In the genomic region with DNA sequence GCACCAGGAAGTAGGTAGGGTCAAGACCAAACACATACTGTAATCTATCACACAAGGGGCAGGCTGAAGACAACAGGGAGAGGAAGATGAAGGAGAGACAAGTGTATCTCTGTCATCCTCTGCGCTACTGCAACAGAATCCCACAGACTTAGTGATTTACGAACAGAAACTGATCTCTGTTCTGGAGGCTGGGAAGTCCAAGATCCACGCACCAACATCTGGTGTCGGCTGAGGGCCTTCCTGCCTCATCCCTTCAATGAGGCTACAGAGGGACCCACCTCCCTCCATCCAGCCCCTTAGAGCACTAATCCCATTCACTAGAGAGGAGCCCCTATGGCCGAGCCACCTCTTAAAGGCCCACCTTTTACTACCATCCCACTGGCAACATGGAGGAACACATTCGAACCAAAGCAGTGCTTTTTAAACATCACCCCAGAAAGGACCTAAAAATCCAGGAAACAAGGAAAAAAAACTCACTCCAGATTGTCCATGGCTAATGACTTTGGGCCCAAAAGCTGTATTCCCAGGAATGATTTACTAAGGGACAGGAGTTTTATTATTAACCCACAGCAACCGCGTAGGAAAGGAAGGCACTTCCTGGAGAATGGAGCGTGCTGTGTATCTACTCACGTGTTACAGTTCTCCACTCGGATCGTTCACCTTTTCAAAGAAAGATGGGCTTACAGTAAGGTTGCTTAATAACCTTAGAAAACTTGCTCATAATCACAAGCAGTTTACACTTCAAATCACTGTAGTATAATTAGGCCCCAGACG, we compare ENCODE assay signal across 1 cellular context.
TF ChIP-seq lines count a peak whose summit lies in the region.

No MANE protein-coding gene starts in this region.

TF ChIP-seq in K562, 482 proteins besides CTCF, POLR2A, EP300 and RAD21 (continued from another document):
- TF ChIP-seq, protein P1, sequence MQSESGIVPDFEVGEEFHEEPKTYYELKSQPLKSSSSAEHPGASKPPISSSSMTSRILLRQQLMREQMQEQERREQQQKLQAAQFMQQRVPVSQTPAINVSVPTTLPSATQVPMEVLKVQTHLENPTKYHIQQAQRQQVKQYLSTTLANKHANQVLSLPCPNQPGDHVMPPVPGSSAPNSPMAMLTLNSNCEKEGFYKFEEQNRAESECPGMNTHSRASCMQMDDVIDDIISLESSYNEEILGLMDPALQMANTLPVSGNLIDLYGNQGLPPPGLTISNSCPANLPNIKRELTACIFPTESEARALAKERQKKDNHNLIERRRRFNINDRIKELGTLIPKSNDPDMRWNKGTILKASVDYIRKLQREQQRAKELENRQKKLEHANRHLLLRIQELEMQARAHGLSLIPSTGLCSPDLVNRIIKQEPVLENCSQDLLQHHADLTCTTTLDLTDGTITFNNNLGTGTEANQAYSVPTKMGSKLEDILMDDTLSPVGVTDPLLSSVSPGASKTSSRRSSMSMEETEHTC (IDR thresholded peaks at IDR 0.05): no peak
- TF ChIP-seq TRIM28 (IDR thresholded peaks at IDR 0.05) (no peak), NONO (IDR thresholded peaks at IDR 0.05; ENCODE audit: low read depth in 2 of 2, low read length in 1 of 2) (no peak), HNRNPUL1 (IDR thresholded peaks at IDR 0.05; ENCODE audit: low read length) (no peak), ZNF766 (CRISPR knock-in tag; conservative IDR thresholded peaks at IDR 0.05) (no peak), MTA3 (IDR thresholded peaks at IDR 0.05; ENCODE audit: borderline replicate concordance) (no peak), SP2 (IDR thresholded peaks at IDR 0.05; ENCODE audit: extremely low read depth, low read depth, low read length, poor library complexity, severe bottlenecking) (no peak), POU5F1 (IDR thresholded peaks at IDR 0.05; ENCODE audit: borderline replicate concordance, low read depth, low read length, partially characterized antibody) (no peak), ESRRA (IDR thresholded peaks at IDR 0.05; ENCODE audit: borderline replicate concordance, low read depth) (no peak), ZKSCAN3 (CRISPR knock-in tag; IDR thresholded peaks at IDR 0.05) (no peak)
- TF ChIP-seq, protein P2, sequence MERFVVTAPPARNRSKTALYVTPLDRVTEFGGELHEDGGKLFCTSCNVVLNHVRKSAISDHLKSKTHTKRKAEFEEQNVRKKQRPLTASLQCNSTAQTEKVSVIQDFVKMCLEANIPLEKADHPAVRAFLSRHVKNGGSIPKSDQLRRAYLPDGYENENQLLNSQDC (CRISPR knock-in tag; IDR thresholded peaks at IDR 0.05): no peak
- TF ChIP-seq, protein P3, sequence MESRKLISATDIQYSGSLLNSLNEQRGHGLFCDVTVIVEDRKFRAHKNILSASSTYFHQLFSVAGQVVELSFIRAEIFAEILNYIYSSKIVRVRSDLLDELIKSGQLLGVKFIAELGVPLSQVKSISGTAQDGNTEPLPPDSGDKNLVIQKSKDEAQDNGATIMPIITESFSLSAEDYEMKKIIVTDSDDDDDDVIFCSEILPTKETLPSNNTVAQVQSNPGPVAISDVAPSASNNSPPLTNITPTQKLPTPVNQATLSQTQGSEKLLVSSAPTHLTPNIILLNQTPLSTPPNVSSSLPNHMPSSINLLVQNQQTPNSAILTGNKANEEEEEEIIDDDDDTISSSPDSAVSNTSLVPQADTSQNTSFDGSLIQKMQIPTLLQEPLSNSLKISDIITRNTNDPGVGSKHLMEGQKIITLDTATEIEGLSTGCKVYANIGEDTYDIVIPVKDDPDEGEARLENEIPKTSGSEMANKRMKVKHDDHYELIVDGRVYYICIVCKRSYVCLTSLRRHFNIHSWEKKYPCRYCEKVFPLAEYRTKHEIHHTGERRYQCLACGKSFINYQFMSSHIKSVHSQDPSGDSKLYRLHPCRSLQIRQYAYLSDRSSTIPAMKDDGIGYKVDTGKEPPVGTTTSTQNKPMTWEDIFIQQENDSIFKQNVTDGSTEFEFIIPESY (CRISPR knock-in tag; IDR thresholded peaks at IDR 0.05): no peak
- TF ChIP-seq, protein P4, sequence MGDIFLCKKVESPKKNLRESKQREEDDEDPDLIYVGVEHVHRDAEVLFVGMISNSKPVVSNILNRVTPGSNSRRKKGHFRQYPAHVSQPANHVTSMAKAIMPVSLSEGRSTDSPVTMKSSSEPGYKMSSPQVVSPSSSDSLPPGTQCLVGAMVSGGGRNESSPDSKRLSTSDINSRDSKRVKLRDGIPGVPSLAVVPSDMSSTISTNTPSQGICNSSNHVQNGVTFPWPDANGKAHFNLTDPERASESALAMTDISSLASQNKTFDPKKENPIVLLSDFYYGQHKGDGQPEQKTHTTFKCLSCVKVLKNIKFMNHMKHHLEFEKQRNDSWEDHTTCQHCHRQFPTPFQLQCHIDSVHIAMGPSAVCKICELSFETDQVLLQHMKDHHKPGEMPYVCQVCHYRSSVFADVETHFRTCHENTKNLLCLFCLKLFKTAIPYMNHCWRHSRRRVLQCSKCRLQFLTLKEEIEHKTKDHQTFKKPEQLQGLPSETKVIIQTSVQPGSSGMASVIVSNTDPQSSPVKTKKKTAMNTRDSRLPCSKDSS (IDR thresholded peaks at IDR 0.05; ENCODE audit: low read depth, partially characterized antibody): no peak
TF ChIP-seq in K562: peak in this region for 0.
